ENCODE assay signal across 14 cellular contexts in genomic region chr13:103640617-103641016, GRCh38.
"Had no signal": no experiment of that assay in that cellular context is flagged by ENCODE, and none has a peak within 500 bp of the region (broad histone marks: within the 10 kb centered on the region; RNA-seq: fewer than 3 reads in every experiment).

No MANE protein-coding gene starts in this region.

- H3K4me3 ChIP-seq: ascending aorta, breast epithelium, sigmoid colon, spleen had no signal

- H3K9me3 ChIP-seq: ascending aorta, breast epithelium, neutrophil, sigmoid colon had no signal

- H3K36me3 ChIP-seq: ascending aorta, breast epithelium, neutrophil, sigmoid colon, spleen had no signal

- ATAC-seq: effector memory CD8-positive, alpha-beta T cell; left lobe of liver; natural killer cell treated with Interleukin-12 subunit alpha and Interleukin-12 subunit beta and Interleukin-15 and Interleukin-18, amount 100 ng/mL, for 72 hours had no signal

- H3K4me1 ChIP-seq: ascending aorta, breast epithelium, parathyroid adenoma, spleen had no signal

- H3K27me3 ChIP-seq: ascending aorta, breast epithelium, neutrophil, sigmoid colon, spleen had no signal

- DNase-seq: activated CD4-positive, alpha-beta T cell treated with anti-CD3 and anti-CD28 coated beads, Interleukin-2, amount 50 U/mL, for 48 hours; activated gamma-delta T cell; effector memory CD8-positive, alpha-beta T cell; hypothalamus; sigmoid colon; spleen; stimulated activated CD8-positive, alpha-beta memory T cell treated with anti-CD3 and anti-CD28 coated beads, Interleukin-4, amount 100 ng/mL, for 48 hours; stimulated activated naive CD4-positive, alpha-beta T cell had no signal

- H3K27ac ChIP-seq: ascending aorta, breast epithelium, neutrophil, parathyroid adenoma, sigmoid colon, spleen had no signal
